13 cellular contexts compared by ENCODE assay signal in genomic region chr11:44698228-44698923, GRCh38. TPM values are rescaled to one million over a fixed set of nuclear protein-coding genes. Genes with fewer than 3 reads are reported as not detected.
DNase-seq lines count a peak whose midpoint lies in the region; ATAC-seq and TF ChIP-seq lines count a peak whose summit lies in the region.
"Had no signal": no experiment of that assay in that cellular context is flagged by ENCODE, and none has a peak within 500 bp of the region (broad histone marks: within the 10 kb centered on the region; RNA-seq: fewer than 3 reads in every experiment).

No MANE protein-coding gene starts in this region.

- H3K27ac ChIP-seq in right atrium auricular region = peak overlapping the region; percentile 15 to 48
- H3K27ac ChIP-seq: BLaER1, HL-60 had no signal

- peaks cover under 1 to 1% of the 10 kb centered on the region in 2 donors for H3K9me3 ChIP-seq in right atrium auricular region
- H3K9me3 ChIP-seq in BE2C = no peaks in the 10 kb centered on the region

- H3K27me3 ChIP-seq in right atrium auricular region (no peaks in the 10 kb centered on the region), BE2C (no peaks in the 10 kb centered on the region)

- no peaks in the 10 kb centered on the region for H3K36me3 ChIP-seq in right atrium auricular region
- H3K36me3 ChIP-seq in BE2C = no peaks in the 10 kb centered on the region
- H3K36me3 ChIP-seq: BLaER1 had no signal

- H3K4me1 ChIP-seq in right atrium auricular region (peaks cover 0 to 42% of the 10 kb centered on the region in 2 donors), BE2C (peaks cover 37% of the 10 kb centered on the region)
- H3K4me1 ChIP-seq: BLaER1 had no signal

- intact Hi-C loops in left ventricle myocardium superior (cut with micrococcal nuclease) = no loop called here
- intact Hi-C loops in Right ventricle myocardium inferior (cut with DNase I) = no loop called here

- no peak overlapping the region for H3K4me3 ChIP-seq in right atrium auricular region
- H3K4me3 ChIP-seq in BE2C (ENCODE audit: low read depth, low read length) = no peak overlapping the region
- H3K4me3 ChIP-seq: BLaER1 had no signal

- no peak for TF ChIP-seq CTCF in right atrium auricular region (IDR thresholded peaks at IDR 0.05)
- no peak for TF ChIP-seq CTCF in BE2C (IDR thresholded peaks at IDR 0.05; ENCODE audit: low read depth, low read length)

- ATAC-seq in left ventricle myocardium superior (peak; percentile 33), Right ventricle myocardium inferior (no peak), HG02571 (IDR thresholded peaks at IDR 0.05; ENCODE audit: unreplicated experiment) (no peak), GM21528 (IDR thresholded peaks at IDR 0.05; ENCODE audit: low FRiP score, unreplicated experiment) (no peak)
- ATAC-seq: HCT116 had no signal

- DNase-seq in left ventricle myocardium superior (peak; percentile 43), Right ventricle myocardium inferior (ENCODE audit: missing footprints) (no peak), NCI-H82 (lab: John Stamatoyannopoulos, UW) (peak; percentile 58), right atrium auricular region (ENCODE audit: low spot score) (no peak), BE2C (no peak)
- DNase-seq: CD8-positive, alpha-beta memory T cell; DMS53; GF-D8 had no signal

RNA-seq across cellular contexts. Expression of gene TSPAN18, which starts 28.4 kb away (rescaled TPM):
- total RNA-seq in left ventricle myocardium superior (94.6 TPM), Right ventricle myocardium inferior (115 TPM), right atrium auricular region (10 to 100 TPM; 76.3 to 79.3 TPM)
- polyA plus RNA-seq in BE2C (2012; ENCODE audit: insufficient read depth, insufficient read length, low read depth) = 12.5 TPM

Comparison
In these comparisons a context has a peak if more than half of its experiments do, and no peak if none do; other contexts are left out.
1. DNase-seq: peak in left ventricle myocardium superior (single experiment) and NCI-H82 (single experiment); none in Right ventricle myocardium inferior (single experiment), right atrium auricular region (single experiment) and BE2C (single experiment).